15 cellular contexts compared by ENCODE assay signal in genomic region chrX:136639506-136640176, GRCh38. TPM values are rescaled to one million over a fixed set of nuclear protein-coding genes. Genes with fewer than 3 reads are reported as not detected.
DNase-seq lines count a peak whose midpoint lies in the region; ATAC-seq and TF ChIP-seq lines count a peak whose summit lies in the region.
"Had no signal": no experiment of that assay in that cellular context is flagged by ENCODE, and none has a peak within 500 bp of the region (broad histone marks: within the 10 kb centered on the region; RNA-seq: fewer than 3 reads in every experiment).

No MANE protein-coding gene starts in this region.

- no peaks in the 10 kb centered on the region for H3K27me3 ChIP-seq in left lung
- H3K27me3 ChIP-seq: gastrocnemius medialis, upper lobe of left lung had no signal

- no peaks in the 10 kb centered on the region for H3K4me1 ChIP-seq in left lung
- H3K4me1 ChIP-seq: A549, gastrocnemius medialis had no signal

- H3K4me3 ChIP-seq in fibroblast of the aortic adventitia (ENCODE audit: low read depth, low read length): no peak overlapping the region
- no peak overlapping the region for H3K4me3 ChIP-seq in left lung
- H3K4me3 ChIP-seq: A549, gastrocnemius medialis, upper lobe of left lung had no signal

- peak overlapping the region; percentile 84 for H3K27ac Mint-ChIP-seq in activated T-helper 2 cell treated with anti-CD3 and anti-CD28 coated beads, Interferon-gamma antibody, Interleukin-2, Interleukin-4, amounts not matched to agents 10 μg/mL and 5 μg/mL and 100 μg/mL, durations not matched to agents 14 hours and 24 hours and 36 hours

- intact Hi-C loops in activated T-helper 2 cell treated with anti-CD3 and anti-CD28 coated beads, Interferon-gamma antibody, Interleukin-2, Interleukin-4, amounts not matched to agents 10 μg/mL and 5 μg/mL and 100 μg/mL, durations not matched to agents 14 hours and 24 hours and 36 hours (cut with micrococcal nuclease): no loop called here
- intact Hi-C loops in left lung (cut with DNase I): no loop called here

- H3K4me1 Mint-ChIP-seq in activated T-helper 2 cell treated with anti-CD3 and anti-CD28 coated beads, Interferon-gamma antibody, Interleukin-2, Interleukin-4, amounts not matched to agents 10 μg/mL and 5 μg/mL and 100 μg/mL, durations not matched to agents 14 hours and 24 hours and 36 hours (ENCODE audit: low read depth): peaks cover 71% of the 10 kb centered on the region

- H3K27ac ChIP-seq in left lung: no peak overlapping the region
- H3K27ac ChIP-seq: A549, gastrocnemius medialis, upper lobe of left lung had no signal

- no peaks in the 10 kb centered on the region for H3K27me3 Mint-ChIP-seq in activated T-helper 2 cell treated with anti-CD3 and anti-CD28 coated beads, Interferon-gamma antibody, Interleukin-2, Interleukin-4, amounts not matched to agents 10 μg/mL and 5 μg/mL and 100 μg/mL, durations not matched to agents 14 hours and 24 hours and 36 hours (ENCODE audit: low read depth)

- peak; percentile 21 to 34 for ATAC-seq in activated CD4-positive, CD25-positive, alpha-beta regulatory T cell treated with anti-CD3 and anti-CD28 coated beads, Interleukin-2, amount 50 U/mL, for 24 hours
- ATAC-seq in left lung: no peak
- ATAC-seq: A549, gastrocnemius medialis had no signal

- H3K9me3 ChIP-seq in left lung: no peaks in the 10 kb centered on the region
- H3K9me3 ChIP-seq: A549, gastrocnemius medialis, upper lobe of left lung had no signal

- H3K9me3 Mint-ChIP-seq in activated T-helper 2 cell treated with anti-CD3 and anti-CD28 coated beads, Interferon-gamma antibody, Interleukin-2, Interleukin-4, amounts not matched to agents 10 μg/mL and 5 μg/mL and 100 μg/mL, durations not matched to agents 14 hours and 24 hours and 36 hours: no peaks in the 10 kb centered on the region

- peaks cover 9% of the 10 kb centered on the region for H3K36me3 Mint-ChIP-seq in activated T-helper 2 cell treated with anti-CD3 and anti-CD28 coated beads, Interferon-gamma antibody, Interleukin-2, Interleukin-4, amounts not matched to agents 10 μg/mL and 5 μg/mL and 100 μg/mL, durations not matched to agents 14 hours and 24 hours and 36 hours (ENCODE audit: low read depth)

- H3K36me3 ChIP-seq in left lung: no peaks in the 10 kb centered on the region
- H3K36me3 ChIP-seq: gastrocnemius medialis, upper lobe of left lung had no signal

- peak overlapping the region; percentile 88 for H3K4me3 Mint-ChIP-seq in activated T-helper 2 cell treated with anti-CD3 and anti-CD28 coated beads, Interferon-gamma antibody, Interleukin-2, Interleukin-4, amounts not matched to agents 10 μg/mL and 5 μg/mL and 100 μg/mL, durations not matched to agents 14 hours and 24 hours and 36 hours (ENCODE audit: low read depth)

- TF ChIP-seq CTCF in fibroblast of the aortic adventitia (IDR thresholded peaks at IDR 0.05; ENCODE audit: insufficient read depth, low read length): no peak
- no peak for TF ChIP-seq CTCF in left lung (IDR thresholded peaks at IDR 0.05)

- no peak for DNase-seq in activated CD4-positive, CD25-positive, alpha-beta regulatory T cell treated with anti-CD3 and anti-CD28 coated beads, Interleukin-2, amount 50 U/mL, for 72 hours
- DNase-seq in Kasumi-1 (lab: John Stamatoyannopoulos, UW) (peak; percentile 31 to 36), fibroblast of the aortic adventitia (ENCODE audit: low read depth) (peak; percentile 27), AG08395 (ENCODE audit: low spot score) (no peak), iPS-NIHi11 (ENCODE audit: low spot score) (no peak), left lung (no peak)
- DNase-seq in activated T-helper 2 cell treated with anti-CD3 and anti-CD28 coated beads, Interferon-gamma antibody, Interleukin-2, Interleukin-4, amounts not matched to agents 10 μg/mL and 5 μg/mL and 100 μg/mL, durations not matched to agents 14 hours and 24 hours and 36 hours (ENCODE audit: low spot score): no peak
- DNase-seq: DMS153, gastrocnemius medialis, KG1, kidney glomerular epithelial cell, NCI-H2081 treated with DMSO at 0.1 percent for 48 hours, upper lobe of left lung had no signal

RNA-seq across cellular contexts. Expression of gene CD40LG, which starts 8.3 kb away (rescaled TPM):
- total RNA-seq in activated T-helper 2 cell treated with anti-CD3 and anti-CD28 coated beads, Interferon-gamma antibody, Interleukin-2, Interleukin-4, amounts not matched to agents 10 μg/mL and 5 μg/mL and 100 μg/mL, durations not matched to agents 14 hours and 24 hours and 36 hours: 123 and 127 TPM in 2 replicates
- not detected in 2 replicates for total RNA-seq in fibroblast of the aortic adventitia (ENCODE audit: low replicate concordance)
- total RNA-seq in left lung: under 1 TPM; 0.41 to 0.92 TPM

Comparison
In these comparisons a context has a peak if more than half of its experiments do, and no peak if none do; other contexts are left out.
1. DNase-seq: peak in Kasumi-1 (2 of 2) and fibroblast of the aortic adventitia (single experiment); none in activated CD4-positive, CD25-positive, alpha-beta regulatory T cell treated with anti-CD3 and anti-CD28 coated beads, Interleukin-2, amount 50 U/mL, for 72 hours (single experiment), activated T-helper 2 cell treated with anti-CD3 and anti-CD28 coated beads, Interferon-gamma antibody, Interleukin-2, Interleukin-4, amounts not matched to agents 10 μg/mL and 5 μg/mL and 100 μg/mL, durations not matched to agents 14 hours and 24 hours and 36 hours (single experiment), AG08395 (single experiment), iPS-NIHi11 (single experiment) and left lung (0 of 2).
2. RNA of gene CD40LG, which starts 8.3 kb away (total RNA-seq): 123 to 127 TPM in activated T-helper 2 cell treated with anti-CD3 and anti-CD28 coated beads, Interferon-gamma antibody, Interleukin-2, Interleukin-4, amounts not matched to agents 10 μg/mL and 5 μg/mL and 100 μg/mL, durations not matched to agents 14 hours and 24 hours and 36 hours; 0.41 to 0.92 TPM in left lung and not detected in fibroblast of the aortic adventitia; every median in the first group is over 10 times any median in the second.